In the genomic region with DNA sequence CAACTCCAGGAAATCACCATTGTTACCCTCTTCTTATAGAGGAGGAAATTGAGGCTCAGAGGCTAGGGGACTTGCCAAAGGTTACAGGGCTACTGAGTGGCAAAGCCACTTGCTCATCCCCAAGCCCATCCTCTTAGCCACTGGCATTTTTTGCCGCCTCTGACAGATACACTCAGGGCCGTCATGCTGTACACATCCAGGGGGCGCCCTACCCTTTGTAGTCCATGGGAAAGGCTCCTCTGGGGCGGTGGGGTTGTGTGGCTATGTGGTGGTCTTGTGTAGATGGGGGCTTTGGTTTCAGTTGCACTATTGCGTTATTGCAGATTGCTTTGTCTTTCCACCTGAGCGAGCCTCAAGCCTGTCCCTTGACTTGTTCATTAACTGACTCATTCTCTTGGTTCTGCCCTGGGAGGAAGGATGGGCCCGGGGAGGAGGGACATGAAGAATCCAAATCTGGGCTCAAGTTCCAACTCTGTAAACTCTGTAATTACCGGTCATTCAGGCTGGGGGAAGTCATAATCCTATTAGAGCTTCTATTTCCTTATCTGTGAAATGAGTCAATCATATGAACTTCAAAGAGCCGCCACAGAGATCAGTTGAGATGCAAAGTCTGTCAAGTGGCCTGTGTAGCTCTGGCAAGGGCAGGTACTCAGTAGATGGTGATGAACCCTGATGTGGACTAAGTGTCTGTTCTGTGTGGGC, we compare ENCODE assay signal across 1 cellular context.
TF ChIP-seq lines count a peak whose summit lies in the region.

No MANE protein-coding gene starts in this region.

TF ChIP-seq in HCT116, 20 proteins besides CTCF, POLR2A, EP300 and RAD21:
- TF ChIP-seq TCF7L2 (IDR thresholded peaks at IDR 0.05; ENCODE audit: borderline replicate concordance, extremely low read depth, insufficient read depth, insufficient read length) (peak; percentile 80), ELF1 (IDR thresholded peaks at IDR 0.05; ENCODE audit: borderline replicate concordance, low read depth) (no peak), CEBPB (IDR thresholded peaks at IDR 0.05; ENCODE audit: low read depth) (no peak)
- TF ChIP-seq, protein P1, sequence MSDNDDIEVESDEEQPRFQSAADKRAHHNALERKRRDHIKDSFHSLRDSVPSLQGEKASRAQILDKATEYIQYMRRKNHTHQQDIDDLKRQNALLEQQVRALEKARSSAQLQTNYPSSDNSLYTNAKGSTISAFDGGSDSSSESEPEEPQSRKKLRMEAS (IDR thresholded peaks at IDR 0.05): no peak
